22 cellular contexts compared by ENCODE assay signal in genomic region chr3:167718582-167718981, GRCh38.
"Had no signal": no experiment of that assay in that cellular context is flagged by ENCODE, and none has a peak within 500 bp of the region (broad histone marks: within the 10 kb centered on the region; RNA-seq: fewer than 3 reads in every experiment).

No MANE protein-coding gene starts in this region.

- ATAC-seq: esophagus mucosa, gastrocnemius medialis, heart right ventricle, left lobe of liver, pancreas, right cardiac atrium, upper lobe of right lung had no signal

- H3K9me3 ChIP-seq: gastrocnemius medialis, heart right ventricle, pancreas, testis, tibial nerve, upper lobe of right lung, vagina had no signal

- H3K27me3 ChIP-seq: dorsolateral prefrontal cortex, gastrocnemius medialis, heart right ventricle, pancreas, testis, tibial nerve, upper lobe of right lung, vagina had no signal

- H3K27ac Mint-ChIP-seq: nephron; progenitor cell of endocrine pancreas; stimulated activated naive CD8-positive, alpha-beta T cell treated with anti-CD3 and anti-CD28 coated beads, Interleukin-15, Interleukin-2, amounts not matched to agents 100 ng/mL and 50 ng/mL, for 24 hours had no signal

- DNase-seq: cortex of kidney; dorsolateral prefrontal cortex; effector CD8-positive, alpha-beta T cell; gastrocnemius medialis; heart right ventricle; hypothalamus; islet precursor cell; mammary epithelial cell; occipital lobe; pancreas; right cardiac atrium; stimulated activated CD4-positive, alpha-beta T cell treated with anti-CD3 and anti-CD28 coated beads, Interleukin-2, amount 100 ng/mL, for 48 hours; testis; upper lobe of right lung had no signal

- H3K4me2 ChIP-seq: smooth muscle cell had no signal

- H3K27me3 Mint-ChIP-seq: progenitor cell of endocrine pancreas; stimulated activated naive CD8-positive, alpha-beta T cell treated with anti-CD3 and anti-CD28 coated beads, Interleukin-15, Interleukin-2, amounts not matched to agents 100 ng/mL and 50 ng/mL, for 24 hours had no signal

- H3K27ac ChIP-seq: dorsolateral prefrontal cortex, gastrocnemius medialis, heart right ventricle, pancreas, testis, tibial nerve, upper lobe of right lung, vagina had no signal

- H3K4me1 ChIP-seq: testis, tibial nerve, upper lobe of right lung, vagina had no signal

- H3K4me3 Mint-ChIP-seq: nephron; stimulated activated naive CD8-positive, alpha-beta T cell treated with anti-CD3 and anti-CD28 coated beads, Interleukin-15, Interleukin-2, amounts not matched to agents 100 ng/mL and 50 ng/mL, for 24 hours had no signal
